Comparison of ENCODE assay signal across 36 cellular contexts in the genomic region with DNA sequence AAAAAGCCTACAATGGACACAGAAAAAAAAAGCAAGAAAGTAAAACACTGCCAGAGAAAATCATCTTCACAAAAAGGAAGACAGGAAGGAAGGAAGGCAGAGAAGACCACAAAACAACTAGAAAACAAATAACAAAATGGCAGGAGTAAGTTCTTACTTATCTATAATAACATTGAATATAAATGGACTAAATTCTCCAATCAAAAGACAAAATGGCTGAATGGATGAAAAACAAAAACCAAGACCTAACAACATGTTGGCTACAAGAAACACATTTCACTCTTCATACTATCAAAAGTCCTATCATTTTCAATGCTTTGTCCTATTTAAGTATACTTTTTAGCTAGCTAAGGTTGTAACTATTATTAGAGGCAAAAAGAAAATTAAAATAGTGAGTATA.
"Had no signal": no experiment of that assay in that cellular context is flagged by ENCODE, and none has a peak within 500 bp of the region (broad histone marks: within the 10 kb centered on the region; RNA-seq: fewer than 3 reads in every experiment).

No MANE protein-coding gene starts in this region.

- H3K27me3 ChIP-seq: MG63 had no signal

- H3K36me3 ChIP-seq: MG63 had no signal

- DNase-seq: Kasumi-1, MG63, MM.1S, MV-4-11, NCI-H1048, NCI-H1092, NCI-H1092 treated with DMSO at 0.1 percent for 48 hours, NCI-H1105, NCI-H1105 treated with DMSO at 0.1 percent for 48 hours, NCI-H1417, NCI-H1417 treated with DMSO at 0.1 percent for 48 hours, NCI-H1436, NCI-H1436 treated with DMSO at 0.1 percent for 48 hours, NCI-H146, NCI-H1694, NCI-H1694 treated with DMSO at 0.1 percent for 48 hours, NCI-H187, NCI-H187 treated with DMSO at 0.1 percent for 48 hours, NCI-H1930, NCI-H2029, NCI-H2029 treated with DMSO at 0.1 percent for 48 hours, NCI-H2081, NCI-H2081 treated with DMSO at 0.1 percent for 48 hours, NCI-H2107, NCI-H2171, NCI-H2171 treated with DMSO at 0.1 percent for 48 hours, NCI-H2227 treated with DMSO at 0.1 percent for 48 hours, NCI-H226, NCI-H345, NCI-H446, NCI-H446 treated with DMSO at 0.1 percent for 48 hours, NCI-H510A, NCI-H510A treated with DMSO at 0.1 percent for 48 hours, NCI-H524, NCI-H524 treated with DMSO at 0.1 percent for 48 hours, NCI-H526 had no signal

- H3K4me3 ChIP-seq: MG63 had no signal
